Comparison of ENCODE assay signal across 1 cellular context in genomic region chr4:183635333-183635732, GRCh38.
TF ChIP-seq lines count a peak whose summit lies in the region.

No MANE protein-coding gene starts in this region.

TF ChIP-seq in endothelial cell of umbilical vein, 7 proteins besides CTCF, POLR2A, EP300 and RAD21:
- TF ChIP-seq POLR2AphosphoS5 (IDR thresholded peaks at IDR 0.05; ENCODE audit: insufficient read depth, low read depth, low read length) = no peak
- TF ChIP-seq MAX (IDR thresholded peaks at IDR 0.05; ENCODE audit: insufficient read depth, insufficient read length) = no peak
- TF ChIP-seq FOS (IDR thresholded peaks at IDR 0.05; ENCODE audit: borderline replicate concordance, insufficient read depth, low read length) = no peak
- TF ChIP-seq JUN (IDR thresholded peaks at IDR 0.05; ENCODE audit: borderline replicate concordance, insufficient read depth, insufficient read length, low read depth) = no peak
- TF ChIP-seq EZH2 (IDR thresholded peaks at IDR 0.05; ENCODE audit: borderline replicate concordance, low read depth, low read length, severe bottlenecking) = no peak
- TF ChIP-seq MYC (IDR thresholded peaks at IDR 0.05; ENCODE audit: low read depth, low read length) = no peak
- no peak for TF ChIP-seq GATA2 (IDR thresholded peaks at IDR 0.05; ENCODE audit: insufficient read depth, insufficient read length, low read depth, low read length)
TF ChIP-seq in endothelial cell of umbilical vein: peak in this region for 0.
